Comparison of ENCODE assay signal across 11 cellular contexts in genomic region chr16:69741951-69742904, GRCh38. TPM values are rescaled to one million over a fixed set of nuclear protein-coding genes. Genes with fewer than 3 reads are reported as not detected.
DNase-seq lines count a peak whose midpoint lies in the region; ATAC-seq and TF ChIP-seq lines count a peak whose summit lies in the region.
"Had no signal": no experiment of that assay in that cellular context is flagged by ENCODE, and none has a peak within 500 bp of the region (broad histone marks: within the 10 kb centered on the region; RNA-seq: fewer than 3 reads in every experiment).

No MANE protein-coding gene starts in this region.

- POLR2A ChIA-PET in Caco-2 (lab: Charles Lee), result interaction anchor here (0.6 kb wide), 1 partner anchor 12 kb away, joined by 5 read pairs; the partner anchor contains the start of gene NOB1

- no peak overlapping the region for H3K4me3 ChIP-seq in Caco-2 (ENCODE audit: low read depth, low read length)
- H3K4me3 ChIP-seq in neuronal stem cell (ENCODE audit: low read length in 2 of 2), result no peak overlapping the region

- no peaks in the 10 kb centered on the region for H3K9me3 Mint-ChIP-seq in Caco-2 (ENCODE audit: unreplicated experiment)

- H3K4me3 Mint-ChIP-seq in Caco-2 (ENCODE audit: unreplicated experiment), result no peak overlapping the region

- no peaks in the 10 kb centered on the region for H3K9me3 ChIP-seq in Caco-2
- no peaks in the 10 kb centered on the region for H3K9me3 ChIP-seq in neuronal stem cell (replicated peaks in 1 of 2; ENCODE audit: control insufficient read depth in 2 of 2, insufficient read depth in 1 of 2, low read depth in 1 of 2, low read length in 2 of 2)

- no peak overlapping the region for H2BK15ac ChIP-seq in neuronal stem cell (ENCODE audit: low read length)

- no peak overlapping the region for H3K23ac ChIP-seq in neuronal stem cell (ENCODE audit: low read depth, low read length, poor library complexity)

- H2AFZ ChIP-seq in neuronal stem cell (ENCODE audit: low read length), result no peak overlapping the region

- no peak overlapping the region for H3K18ac ChIP-seq in neuronal stem cell (ENCODE audit: low read length)

- H3K9ac ChIP-seq in neuronal stem cell (ENCODE audit: low read depth, low read length, poor library complexity), result no peak overlapping the region

- H2BK12ac ChIP-seq in neuronal stem cell (ENCODE audit: low read length), result no peak overlapping the region

- H3K27me3 Mint-ChIP-seq in Caco-2 (ENCODE audit: insufficient read depth, unreplicated experiment), result no peaks in the 10 kb centered on the region

- no peak for ATAC-seq in omental fat pad (ENCODE audit: low FRiP score)
- no peak for ATAC-seq in GM21423 (IDR thresholded peaks at IDR 0.05; ENCODE audit: unreplicated experiment)
- ATAC-seq in HG03196 (IDR thresholded peaks at IDR 0.05; ENCODE audit: unreplicated experiment), result no peak
- ATAC-seq: foreskin keratinocyte had no signal

- no peaks in the 10 kb centered on the region for H3K79me1 ChIP-seq in neuronal stem cell (ENCODE audit: low read depth, low read length)

- intact Hi-C loops in Caco-2 (cut with micrococcal nuclease; ENCODE audit: unreplicated experiment), result no loop called here

- TSS peak; percentile 81 for BruUV-seq in Caco-2 (replicated peaks; lab: Mats Ljungman, UMichigan)

- H3K36me3 Mint-ChIP-seq in Caco-2 (ENCODE audit: insufficient read depth, unreplicated experiment), result peaks cover 74% of the 10 kb centered on the region

- H3K14ac ChIP-seq in neuronal stem cell (ENCODE audit: low read length), result no peak overlapping the region

- DNase-seq in Caco-2, result no peak
- peak; percentile 50 for DNase-seq in glomerular visceral epithelial cell (ENCODE audit: extremely low spot score)
- peak; percentile 78 for DNase-seq in omental fat pad (ENCODE audit: low spot score)
- DNase-seq in central memory CD4-positive, alpha-beta T cell, result no peak
- DNase-seq in neuronal stem cell (ENCODE audit: low spot score), result no peak
- DNase-seq: DMS153, NCI-H1092 treated with DMSO at 0.1 percent for 48 hours had no signal

- H3K4me1 Mint-ChIP-seq in Caco-2 (ENCODE audit: low read depth, unreplicated experiment), result no peaks in the 10 kb centered on the region

- no CpG with 5 or more reads among the region's 41 CpGs for WGBS in neuronal stem cell (ENCODE audit: extremely low coverage in 2 of 2, insufficient read length in 2 of 2, insufficient replicate concordance in 1 of 2), 2 donors

- H3K36me3 ChIP-seq in Caco-2 (ENCODE audit: control insufficient read depth, insufficient read depth, low read length) (peaks cover 4% of the 10 kb centered on the region; the same call in 1 of the 2 replicates), neuronal stem cell (replicated peaks in 1 of 2; ENCODE audit: control insufficient read depth in 2 of 2, insufficient read depth in 2 of 2, low read length in 2 of 2) (peaks cover 50 to 81% of the 10 kb centered on the region in 2 donors)

- H3K27me3 ChIP-seq in Caco-2 (replicated peaks; ENCODE audit: control insufficient read depth, insufficient read depth, low read length) (no peaks in the 10 kb centered on the region), neuronal stem cell (ENCODE audit: control insufficient read depth in 3 of 3, insufficient read depth in 3 of 3, low read depth in 1 of 3, low read length in 3 of 3) (no peaks in the 10 kb centered on the region)
- H3K27me3 ChIP-seq: foreskin keratinocyte had no signal

- no peak overlapping the region for H3K27ac Mint-ChIP-seq in Caco-2 (ENCODE audit: unreplicated experiment)

- H2BK5ac ChIP-seq in neuronal stem cell (ENCODE audit: low read length), result no peak overlapping the region

- H3K4ac ChIP-seq in neuronal stem cell (ENCODE audit: low read length), result no peak overlapping the region

- H2AK5ac ChIP-seq in neuronal stem cell (ENCODE audit: low read depth, low read length), result no peak overlapping the region

- H3K27ac ChIP-seq in VCaP (peak overlapping the region; percentile 40), neuronal stem cell (replicated peaks; ENCODE audit: low read length) (no peak overlapping the region)
- H3K27ac ChIP-seq: foreskin keratinocyte had no signal

- no peak overlapping the region for H4K91ac ChIP-seq in neuronal stem cell (ENCODE audit: low read depth, low read length, poor library complexity)

- TF ChIP-seq CTCF in Caco-2 (IDR thresholded peaks at IDR 0.05; ENCODE audit: insufficient read depth in 1 of 2, low read depth in 1 of 2, low read length in 1 of 2, severe bottlenecking in 1 of 2, unreplicated experiment in 1 of 2) (no peak), VCaP (conservative IDR thresholded peaks at IDR 0.05) (no peak), omental fat pad (IDR thresholded peaks at IDR 0.05) (no peak)

- H3K4me1 ChIP-seq in Caco-2 (no peaks in the 10 kb centered on the region), neuronal stem cell (ENCODE audit: control insufficient read depth in 2 of 2, insufficient read depth in 1 of 2, low read depth in 1 of 2, low read length in 2 of 2) (no peaks in the 10 kb centered on the region)
- H3K4me1 ChIP-seq: foreskin keratinocyte had no signal

- no peak overlapping the region for H3K4me2 ChIP-seq in neuronal stem cell (ENCODE audit: insufficient read depth, low read length, poor library complexity, severe bottlenecking)

- H2BK120ac ChIP-seq in neuronal stem cell (ENCODE audit: low read depth, low read length), result no peak overlapping the region

- H4K8ac ChIP-seq in neuronal stem cell (ENCODE audit: low read depth, low read length), result no peak overlapping the region

- CTCF ChIA-PET in Caco-2 (lab: Charles Lee), result no interaction called here

RNA-seq across cellular contexts. Expression of gene NOB1, which starts 12.5 kb away (rescaled TPM):
- 115 and 120 TPM in 2 replicates for total RNA-seq in Caco-2 (2022)
- total RNA-seq in omental fat pad, result 10 to 100 TPM; 37.4 to 50.3 (median 39.4) TPM
- 61.5 TPM for polyA plus RNA-seq in neuronal stem cell (2013, experiment 1 of 2)
- 60.0 TPM for polyA plus RNA-seq in neuronal stem cell (2013, experiment 2 of 2)

RNA-seq across cellular contexts. Expression of gene NQO1, which starts 15.9 kb away (rescaled TPM):
- total RNA-seq in Caco-2 (2022), result 96.2 and 119 TPM in 2 replicates
- 100 to 1,000 TPM; 150 to 377 (median 226) TPM for total RNA-seq in omental fat pad
- polyA plus RNA-seq in neuronal stem cell (2013, experiment 1 of 2), result 12.2 TPM
- 11.4 TPM for polyA plus RNA-seq in neuronal stem cell (2013, experiment 2 of 2)

RNA-seq across cellular contexts. Expression of gene WWP2, which starts 19.9 kb away (rescaled TPM):
- total RNA-seq in Caco-2 (2022), result 39.7 and 43.9 TPM in 2 replicates
- 10 to 100 TPM; 24.8 to 43.0 (median 30.1) TPM for total RNA-seq in omental fat pad
- polyA plus RNA-seq in neuronal stem cell (2013, experiment 1 of 2), result 15.3 TPM
- polyA plus RNA-seq in neuronal stem cell (2013, experiment 2 of 2), result 15.3 TPM

Comparison
In these comparisons a context has a peak if more than half of its experiments do, and no peak if none do; other contexts are left out.
1. DNase-seq: peak in glomerular visceral epithelial cell (single experiment) and omental fat pad (single experiment); none in Caco-2 (0 of 2), central memory CD4-positive, alpha-beta T cell (single experiment) and neuronal stem cell (single experiment).